8 cellular contexts compared by ENCODE assay signal in genomic region chr15:64894395-64895056, GRCh38. TPM values are rescaled to one million over a fixed set of nuclear protein-coding genes. Genes with fewer than 3 reads are reported as not detected.
A peak's percentile ranks its signal among the peaks of the same experiment; 100 is the strongest.
DNase-seq lines count a peak whose midpoint lies in the region; ATAC-seq and TF ChIP-seq lines count a peak whose summit lies in the region.

No MANE protein-coding gene starts in this region.

- H3K4me1 Mint-ChIP-seq in CD4-positive, alpha-beta T cell (ENCODE audit: low read depth) = peaks cover 62% of the 10 kb centered on the region

- H3K9me3 Mint-ChIP-seq in CD4-positive, alpha-beta T cell = no peaks in the 10 kb centered on the region

- CTCF ChIA-PET in CD4-positive, alpha-beta T cell (lab: Charles Lee) = interaction anchor here (0.6 to 4.1 kb wide), 19 partner anchors 9 to 202 kb away, joined by 3 to 44 read pairs (median 6); partner anchors contain the start of gene PIF1

- H3K36me3 Mint-ChIP-seq in CD4-positive, alpha-beta T cell (ENCODE audit: low read depth) = no peaks in the 10 kb centered on the region

- H3K27ac ChIP-seq in CD4-positive, alpha-beta T cell (ENCODE audit: low read depth, low read length) = peak overlapping the region; percentile 97

- no peaks in the 10 kb centered on the region for H3K27me3 Mint-ChIP-seq in CD4-positive, alpha-beta T cell

- no peaks in the 10 kb centered on the region for H3K27me3 ChIP-seq in CD4-positive, alpha-beta T cell (ENCODE audit: control insufficient read depth, insufficient read depth, low read length)

- ATAC-seq in CD4-positive, alpha-beta T cell (ENCODE audit: poor library complexity) = peak; percentile 79
- ATAC-seq in GM21447 (IDR thresholded peaks at IDR 0.05; ENCODE audit: unreplicated experiment) = peak; percentile 36

- peak overlapping the region; percentile 86 for H3K4me3 Mint-ChIP-seq in CD4-positive, alpha-beta T cell

- POLR2A ChIA-PET in CD4-positive, alpha-beta T cell (lab: Charles Lee) = interaction anchor here (1.0 to 5.0 kb wide), 34 partner anchors 9 to 1846 kb away, joined by 3 to 157 read pairs (median 6); partner anchors contain the start of genes CLPX, PIF1, PLEKHO2 and PPIB

- TF ChIP-seq CTCF in CD4-positive, alpha-beta T cell (IDR thresholded peaks at IDR 0.05) = no peak

- H3K9me3 ChIP-seq in CD4-positive, alpha-beta T cell (ENCODE audit: control insufficient read depth, low read length) = no peaks in the 10 kb centered on the region

- peak; percentile 70 to 94 (median 84) for DNase-seq in CD4-positive, alpha-beta T cell
- DNase-seq in NOMO-1 treated with dmso at 0.1 percent for 144 hours (lab: John Stamatoyannopoulos, UW; ENCODE audit: unreplicated experiment) = peak; percentile 38
- peak; percentile 73 for DNase-seq in activated naive CD4-positive, alpha-beta T cell treated with Interleukin-2 at 50 U/mL for 16 hours
- peak; percentile 49 for DNase-seq in iPS-NIHi11 (ENCODE audit: low spot score)
- peak; percentile 56 to 58 for DNase-seq in stimulated activated CD4-positive, alpha-beta T cell treated with anti-CD3 and anti-CD28 coated beads, Interleukin-4, amount 100 ng/mL, for 48 hours (ENCODE audit: low read depth in 2 of 2)
- DNase-seq in NCI-H1436 (lab: John Stamatoyannopoulos, UW) = no peak
- no peak for DNase-seq in glomerular visceral epithelial cell (ENCODE audit: extremely low spot score)

- H3K27ac Mint-ChIP-seq in CD4-positive, alpha-beta T cell = peak overlapping the region; percentile 100

- intact Hi-C loops in CD4-positive, alpha-beta T cell (cut with DNase I, micrococcal nuclease) = loop anchor here (1.0 to 10.0 kb wide), 7 partner anchors 10 to 1608 kb away; partner anchors contain the start of genes MAP2K1 (in 1 of the 2), PLEKHO2 (in 1 of the 2) and RPL4 (in 1 of the 2)

RNA-seq across cellular contexts. Expression of gene ANKDD1A, which starts 17.2 kb away (rescaled TPM):
- total RNA-seq in CD4-positive, alpha-beta T cell = 1 to 10 TPM in 1 of 2 experiments, under 1 TPM in 1; 0.95 to 1.9 TPM

RNA-seq across cellular contexts. Expression of gene PLEKHO2, which starts 52.8 kb away (rescaled TPM):
- 1 to 10 TPM; 5.6 to 5.9 TPM for total RNA-seq in CD4-positive, alpha-beta T cell

Comparison
In these comparisons a context has a peak if more than half of its experiments do, and no peak if none do; other contexts are left out.
1. DNase-seq: peak in CD4-positive, alpha-beta T cell (10 of 10), NOMO-1 treated with dmso at 0.1 percent for 144 hours (single experiment), activated naive CD4-positive, alpha-beta T cell treated with Interleukin-2 at 50 U/mL for 16 hours (single experiment), iPS-NIHi11 (single experiment) and stimulated activated CD4-positive, alpha-beta T cell treated with anti-CD3 and anti-CD28 coated beads, Interleukin-4, amount 100 ng/mL, for 48 hours (2 of 2); none in NCI-H1436 (single experiment) and glomerular visceral epithelial cell (single experiment).